ENCODE assay signal across 8 cellular contexts in genomic region chr17:43576563-43577229, GRCh38. TPM values are rescaled to one million over a fixed set of nuclear protein-coding genes. Genes with fewer than 3 reads are reported as not detected.
DNase-seq lines count a peak whose midpoint lies in the region; ATAC-seq and TF ChIP-seq lines count a peak whose summit lies in the region.

No MANE protein-coding gene starts in this region.

- no peak for ATAC-seq in GM18519 (IDR thresholded peaks at IDR 0.05; ENCODE audit: low FRiP score, unreplicated experiment)
- no peak for ATAC-seq in GM21825 (IDR thresholded peaks at IDR 0.05; ENCODE audit: unreplicated experiment)

- no peak overlapping the region for H3K27ac ChIP-seq in adrenal gland
- no peak overlapping the region for H3K27ac ChIP-seq in right atrium auricular region
- no peak overlapping the region for H3K27ac ChIP-seq in sigmoid colon

- no peak overlapping the region for H3K4me3 ChIP-seq in adrenal gland
- no peak overlapping the region for H3K4me3 ChIP-seq in right atrium auricular region
- H3K4me3 ChIP-seq in sigmoid colon, result no peak overlapping the region

- TF ChIP-seq POLR2A in adrenal gland (IDR thresholded peaks at IDR 0.05), result no peak
- TF ChIP-seq POLR2A in sigmoid colon (IDR thresholded peaks at IDR 0.05), result no peak

- TF ChIP-seq CTCF in adrenal gland (IDR thresholded peaks at IDR 0.05) (peak; percentile 85 to 95 (median 92)), right atrium auricular region (IDR thresholded peaks at IDR 0.05) (peak; percentile 80 to 93), sigmoid colon (IDR thresholded peaks at IDR 0.05) (peak; percentile 88 to 96 (median 92))

- no peaks in the 10 kb centered on the region for H3K9me3 ChIP-seq in adrenal gland (replicated peaks in 1 of 3)
- no peaks in the 10 kb centered on the region for H3K9me3 ChIP-seq in right atrium auricular region
- H3K9me3 ChIP-seq in sigmoid colon, result no peaks in the 10 kb centered on the region

- H3K36me3 ChIP-seq in adrenal gland (replicated peaks in 1 of 2), result no peaks in the 10 kb centered on the region
- no peaks in the 10 kb centered on the region for H3K36me3 ChIP-seq in right atrium auricular region
- no peaks in the 10 kb centered on the region for H3K36me3 ChIP-seq in sigmoid colon

- no peak for TF ChIP-seq EP300 in sigmoid colon (IDR thresholded peaks at IDR 0.05)

- 17 to 36% (median 22%) methylated on average over 5 to 10 of the region's 10 CpGs for WGBS in adrenal gland, 4 donors
- WGBS in sigmoid colon, 2 donors, result 18 to 19% methylated on average over 10 of the region's 10 CpGs

- peaks cover 0 to 9% of the 10 kb centered on the region in 2 donors for H3K4me1 ChIP-seq in adrenal gland (replicated peaks in 1 of 2)
- peaks cover 0 to 36% of the 10 kb centered on the region in 2 donors for H3K4me1 ChIP-seq in right atrium auricular region
- peaks cover 0 to 18% (median 15%) of the 10 kb centered on the region in 4 donors for H3K4me1 ChIP-seq in sigmoid colon

- intact Hi-C loops in adrenal gland (cut with DNase I), result loop anchor here (2.0 kb wide), 1 partner anchor 100 kb away; no protein-coding TSS in a partner anchor
- intact Hi-C loops in sigmoid colon (cut with DNase I), result loop anchor here (1.0 to 5.0 kb wide), 2 partner anchors 101 to 186 kb away; no protein-coding TSS in a partner anchor

- H3K27me3 ChIP-seq in adrenal gland, result no peaks in the 10 kb centered on the region
- H3K27me3 ChIP-seq in right atrium auricular region, result no peaks in the 10 kb centered on the region
- H3K27me3 ChIP-seq in sigmoid colon, result no peaks in the 10 kb centered on the region

- DNase-seq in GM04504 (ENCODE audit: low read depth) (peak; percentile 40), NCI-H1092 (lab: John Stamatoyannopoulos, UW) (peak; percentile 38), T-helper 1 cell (peak; percentile 24 to 66 (median 52)), adrenal gland (peak; percentile 56 to 84 (median 72)), right atrium auricular region (ENCODE audit: low spot score) (peak; percentile 65), sigmoid colon (peak; percentile 77)

RNA-seq across cellular contexts. Expression of gene ETV4, which starts 30.6 kb away (rescaled TPM):
- total RNA-seq in adrenal gland (1 to 10 TPM in 6 of 8 donors, under 1 TPM in 2; 0.26 to 3.5 (median 2.2) TPM), right atrium auricular region (1 to 10 TPM; 3.1 to 5.0 TPM), sigmoid colon (1 to 10 TPM in 2 of 4 donors, not detected in 2; 1.1 to 1.8 TPM)
- polyA plus RNA-seq in adrenal gland (1 to 10 TPM; 1.9 to 6.6 (median 1.9) TPM), sigmoid colon (1 to 10 TPM in 2 of 3 donors, under 1 TPM in 1; 0.46 to 2.6 (median 1.2) TPM)
